Comparison of ENCODE assay signal across 1 cellular context in genomic region chr2:172313715-172314341, GRCh38.
TF ChIP-seq lines count a peak whose summit lies in the region.

No MANE protein-coding gene starts in this region.

TF ChIP-seq in H1, 55 proteins besides CTCF, POLR2A, EP300 and RAD21:
- TF ChIP-seq SIX5 (IDR thresholded peaks at IDR 0.05; ENCODE audit: low read depth, low read length) (no peak), KDM1A (IDR thresholded peaks at IDR 0.05; ENCODE audit: borderline replicate concordance, low read length) (no peak), TBP (IDR thresholded peaks at IDR 0.05; ENCODE audit: low read depth, low read length) (no peak), RBBP5 (IDR thresholded peaks at IDR 0.05; ENCODE audit: borderline replicate concordance, low read depth, low read length) (no peak), CHD2 (IDR thresholded peaks at IDR 0.05; ENCODE audit: low read length) (no peak), GTF2F1 (IDR thresholded peaks at IDR 0.05; ENCODE audit: borderline replicate concordance, low read depth, low read length) (no peak), JUND (IDR thresholded peaks at IDR 0.05; ENCODE audit: low read length) (no peak), CBX5 (IDR thresholded peaks at IDR 0.05; ENCODE audit: low read depth, low read length) (no peak), KDM4A (IDR thresholded peaks at IDR 0.05; ENCODE audit: low read depth, low read length, severe bottlenecking) (no peak)
